Comparison of ENCODE assay signal across 7 cellular contexts in the genomic region with DNA sequence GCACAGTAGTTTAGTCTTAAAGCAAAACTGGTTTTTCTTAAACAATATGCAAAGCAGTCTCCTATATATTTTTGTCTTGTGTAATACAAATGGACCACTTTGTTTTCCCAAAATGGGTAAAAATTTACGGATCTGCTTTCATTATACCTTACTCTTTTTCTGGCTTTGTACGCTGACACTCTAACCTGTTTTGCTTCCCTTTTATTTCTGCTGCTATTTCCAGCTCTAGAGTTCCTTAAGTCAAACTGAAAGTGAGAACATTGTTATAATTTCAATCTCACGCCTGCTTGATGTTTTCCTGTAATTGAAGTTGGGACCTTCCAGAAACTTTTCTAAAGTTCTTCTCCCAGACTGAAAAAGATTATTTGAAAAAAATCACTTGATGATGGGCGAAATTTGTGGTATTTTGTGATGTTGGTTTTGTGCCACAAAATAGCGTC. TPM values are rescaled to one million over a fixed set of nuclear protein-coding genes. Genes with fewer than 3 reads are reported as not detected.
A peak's percentile ranks its signal among the peaks of the same experiment; 100 is the strongest.
DNase-seq lines count a peak whose midpoint lies in the region; ATAC-seq and TF ChIP-seq lines count a peak whose summit lies in the region.

No MANE protein-coding gene starts in this region.

- peak overlapping the region; percentile 24; the same call in 1 of the 2 replicates for H3K27ac ChIP-seq in HUES6 (ENCODE audit: low read depth, low read length)

- H3K36me3 ChIP-seq in HUES6 (ENCODE audit: control insufficient read depth, insufficient read depth, low read length): peaks cover 3% of the 10 kb centered on the region; the same call in 1 of the 2 replicates

- H3K9ac ChIP-seq in HUES6 (ENCODE audit: low read length): peak overlapping the region; percentile 95

- H3K27me3 ChIP-seq in HUES6 (ENCODE audit: control insufficient read depth, insufficient read depth, low read length) (no peaks in the 10 kb centered on the region), mononuclear cell (ENCODE audit: insufficient read depth, low read length) (no peaks in the 10 kb centered on the region)

- H3K9me3 ChIP-seq in HUES6 (ENCODE audit: control insufficient read depth, insufficient read depth, low read depth, low read length) (no peaks in the 10 kb centered on the region), mononuclear cell (ENCODE audit: low read depth, low read length) (no peaks in the 10 kb centered on the region)

- in situ Hi-C loops in KBM-7 (cut with MboI; ENCODE audit: low pct_unique_long_range_greater_than_20kb, low sequenced_read_pairs): no loop called here

- peak overlapping the region; percentile 91 to 98 (median 96) for H3K4me3 Mint-ChIP-seq in brain

- H3K4me1 ChIP-seq in HUES6 (ENCODE audit: control insufficient read depth, insufficient read depth, low read length): peaks cover 13% of the 10 kb centered on the region
- peaks cover 37% of the 10 kb centered on the region for H3K4me1 ChIP-seq in mononuclear cell (ENCODE audit: insufficient read depth, low read length)

- H3K27me3 Mint-ChIP-seq in brain: no peaks in the 10 kb centered on the region

- H3K27ac Mint-ChIP-seq in brain: peak overlapping the region; percentile 59 to 98 (median 95)

- peaks cover 20% of the 10 kb centered on the region for H3K36me3 Mint-ChIP-seq in brain

- TF ChIP-seq CTCF in brain (conservative IDR thresholded peaks at IDR 0.05): no peak

- DNase-seq in iPS-NIHi7 (ENCODE audit: extremely low spot score) (no peak), NCI-H345 treated with DMSO at 0.1 percent for 48 hours (lab: John Stamatoyannopoulos, UW; ENCODE audit: unreplicated experiment) (no peak), KBM-7 (no peak)

- H3K4me1 Mint-ChIP-seq in brain: peaks cover 59% of the 10 kb centered on the region

- no peaks in the 10 kb centered on the region for H3K9me3 Mint-ChIP-seq in brain

- H3K4me3 ChIP-seq in HUES6 (ENCODE audit: low read depth, low read length) (peak overlapping the region; percentile 90), mononuclear cell (ENCODE audit: low read length) (peak overlapping the region; percentile 79)

- ATAC-seq in GM19035 (IDR thresholded peaks at IDR 0.05; ENCODE audit: unreplicated experiment): peak; percentile 2

RNA-seq across cellular contexts. Expression of gene GLS, which starts 1.7 kb away (rescaled TPM):
- 30.2 TPM for polyA plus RNA-seq in brain (ENCODE audit: insufficient read depth, low read depth, low replicate concordance)
- 256 TPM for total RNA-seq in mononuclear cell
